In the genomic region with DNA sequence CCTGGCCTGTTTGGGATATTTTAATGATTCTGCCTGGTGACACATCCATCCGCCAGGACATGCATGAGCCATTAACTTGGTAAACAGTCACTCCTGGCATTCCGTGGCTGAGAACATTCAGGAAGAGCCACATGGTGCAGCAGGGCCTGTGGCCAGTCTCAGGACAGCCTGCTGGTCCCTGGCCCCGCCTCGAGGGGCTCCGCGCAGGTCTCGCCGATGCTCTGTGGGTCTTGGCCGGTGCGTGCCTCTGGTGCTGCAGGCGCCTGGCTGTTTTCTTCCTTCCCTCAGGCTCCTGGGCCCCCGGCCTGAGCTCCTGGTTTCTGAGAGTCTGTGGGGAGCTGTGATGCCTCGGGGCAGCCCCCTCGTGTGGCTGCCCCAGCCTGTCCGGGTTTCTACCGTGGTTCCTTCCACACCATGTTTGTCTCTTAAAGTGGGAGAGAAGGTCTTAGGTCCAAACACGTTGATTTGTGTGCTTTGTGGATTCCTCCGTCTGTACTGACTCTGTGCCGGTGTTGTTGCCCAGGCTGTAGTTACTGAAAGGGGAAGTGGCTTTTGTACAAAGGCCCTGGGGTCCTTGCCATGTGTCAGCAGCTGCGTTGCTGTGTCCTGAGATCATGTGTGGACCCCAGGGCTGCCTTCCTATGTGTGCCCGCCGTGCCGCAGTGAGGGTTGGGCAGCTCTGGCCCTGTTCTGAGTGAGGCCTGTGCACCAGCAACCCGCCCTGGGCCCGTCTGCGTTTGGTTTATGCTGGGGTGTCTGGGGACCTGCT, we compare ENCODE assay signal across 9 cellular contexts. TPM values are rescaled to one million over a fixed set of nuclear protein-coding genes. Genes with fewer than 3 reads are reported as not detected.
DNase-seq lines count a peak whose midpoint lies in the region; ATAC-seq and TF ChIP-seq lines count a peak whose summit lies in the region.
"Had no signal": no experiment of that assay in that cellular context is flagged by ENCODE, and none has a peak within 500 bp of the region (broad histone marks: within the 10 kb centered on the region; RNA-seq: fewer than 3 reads in every experiment).

No MANE protein-coding gene starts in this region.

- peaks cover 20% of the 10 kb centered on the region for H3K36me3 ChIP-seq in CD8-positive, alpha-beta T cell (ENCODE audit: insufficient read depth, low read length)

- peak overlapping the region; percentile 94 for H3K4me3 ChIP-seq in CD8-positive, alpha-beta T cell (ENCODE audit: low read depth, low read length)
- peak overlapping the region; percentile 75 for H3K4me3 ChIP-seq in Jurkat, Clone E6-1 (ENCODE audit: low read length)
- peak overlapping the region; percentile 12 for H3K4me3 ChIP-seq in mononuclear cell (ENCODE audit: low read length)
- H3K4me3 ChIP-seq: psoas muscle had no signal

- no peak for TF ChIP-seq CTCF in CD8-positive, alpha-beta T cell (IDR thresholded peaks at IDR 0.05)

- peaks cover 42% of the 10 kb centered on the region for H3K4me1 Mint-ChIP-seq in CD8-positive, alpha-beta T cell (ENCODE audit: low read depth)
- peaks cover 39% of the 10 kb centered on the region for H3K4me1 Mint-ChIP-seq in activated naive CD8-positive, alpha-beta T cell treated with anti-CD3 and anti-CD28 coated beads for 36 hours

- peak overlapping the region; percentile 95 for H3K27ac Mint-ChIP-seq in CD8-positive, alpha-beta T cell
- peak overlapping the region; percentile 98 for H3K27ac Mint-ChIP-seq in activated naive CD8-positive, alpha-beta T cell treated with anti-CD3 and anti-CD28 coated beads for 36 hours

- H3K27ac ChIP-seq in CD8-positive, alpha-beta T cell (ENCODE audit: low read depth, low read length) = peak overlapping the region; percentile 99
- H3K27ac ChIP-seq: psoas muscle had no signal

- ATAC-seq in CD8-positive, alpha-beta T cell = no peak
- no peak for ATAC-seq in HG03135 (IDR thresholded peaks at IDR 0.05; ENCODE audit: unreplicated experiment)
- no peak for ATAC-seq in HG03108 (IDR thresholded peaks at IDR 0.05; ENCODE audit: unreplicated experiment)
- no peak for ATAC-seq in HG03460 (IDR thresholded peaks at IDR 0.05; ENCODE audit: unreplicated experiment)
- ATAC-seq: psoas muscle had no signal

- peaks cover 17% of the 10 kb centered on the region for H3K36me3 Mint-ChIP-seq in CD8-positive, alpha-beta T cell
- H3K36me3 Mint-ChIP-seq in activated naive CD8-positive, alpha-beta T cell treated with anti-CD3 and anti-CD28 coated beads for 36 hours = peaks cover 18% of the 10 kb centered on the region

- no peak for DNase-seq in CD8-positive, alpha-beta T cell
- DNase-seq in Jurkat, Clone E6-1 (ENCODE audit: low read depth, low spot score) = no peak
- no peak for DNase-seq in activated naive CD8-positive, alpha-beta T cell treated with anti-CD3 and anti-CD28 coated beads for 36 hours
- DNase-seq in 8988T = no peak

- H3K4me1 ChIP-seq in CD8-positive, alpha-beta T cell (ENCODE audit: insufficient read depth, low read length) = peaks cover 53% of the 10 kb centered on the region
- peaks cover 78% of the 10 kb centered on the region for H3K4me1 ChIP-seq in mononuclear cell (ENCODE audit: insufficient read depth, low read length)

- H3K27me3 ChIP-seq in CD8-positive, alpha-beta T cell (ENCODE audit: insufficient read depth, low read length) = no peaks in the 10 kb centered on the region
- H3K27me3 ChIP-seq in mononuclear cell (ENCODE audit: insufficient read depth, low read length) = no peaks in the 10 kb centered on the region

- POLR2A ChIA-PET in CD8-positive, alpha-beta T cell (lab: Charles Lee) = interaction anchor here (0.7 to 2.4 kb wide), 10 partner anchors 10 to 429 kb away, joined by 3 to 10 read pairs (median 3); a partner anchor contains a TSS

- H3K9me3 ChIP-seq in CD8-positive, alpha-beta T cell (ENCODE audit: low read length) = no peaks in the 10 kb centered on the region
- no peaks in the 10 kb centered on the region for H3K9me3 ChIP-seq in mononuclear cell (ENCODE audit: low read depth, low read length)
- H3K9me3 ChIP-seq: psoas muscle had no signal

- H3K4me3 Mint-ChIP-seq in CD8-positive, alpha-beta T cell = peak overlapping the region; percentile 80
- peak overlapping the region; percentile 88 for H3K4me3 Mint-ChIP-seq in activated naive CD8-positive, alpha-beta T cell treated with anti-CD3 and anti-CD28 coated beads for 36 hours

- intact Hi-C loops in CD8-positive, alpha-beta T cell (cut with DNase I, micrococcal nuclease) = loop anchor here in 1 of 2 experiments (5.0 kb wide), 1 partner anchor 335 kb away; a partner anchor contains a TSS

- H3K9me3 Mint-ChIP-seq in CD8-positive, alpha-beta T cell = no peaks in the 10 kb centered on the region
- no peaks in the 10 kb centered on the region for H3K9me3 Mint-ChIP-seq in activated naive CD8-positive, alpha-beta T cell treated with anti-CD3 and anti-CD28 coated beads for 36 hours

- no peaks in the 10 kb centered on the region for H3K27me3 Mint-ChIP-seq in CD8-positive, alpha-beta T cell (ENCODE audit: low read depth)
- no peaks in the 10 kb centered on the region for H3K27me3 Mint-ChIP-seq in activated naive CD8-positive, alpha-beta T cell treated with anti-CD3 and anti-CD28 coated beads for 36 hours

- CTCF ChIA-PET in CD8-positive, alpha-beta T cell (lab: Charles Lee) = interaction anchor here (0.6 to 2.3 kb wide), 4 partner anchors 9 to 236 kb away, joined by 3 to 7 read pairs (median 3); no protein-coding TSS in a partner anchor

RNA-seq across cellular contexts. Expression of a gene that starts 6.5 kb away (rescaled TPM):
- 100 to 1,000 TPM; 178 to 187 TPM for total RNA-seq in CD8-positive, alpha-beta T cell
- polyA plus RNA-seq in Jurkat, Clone E6-1 (2012; ENCODE audit: insufficient read depth, insufficient read length) = 91.9 TPM
- total RNA-seq in activated naive CD8-positive, alpha-beta T cell treated with anti-CD3 and anti-CD28 coated beads for 36 hours = 10 to 100 TPM; 77.8 to 79.4 TPM
- total RNA-seq in mononuclear cell = 44.0 TPM

RNA-seq across cellular contexts. Expression of a gene that starts 8.6 kb away (rescaled TPM):
- total RNA-seq in CD8-positive, alpha-beta T cell = 10 to 100 TPM; 32.7 to 34.6 TPM
- 26.0 TPM for polyA plus RNA-seq in Jurkat, Clone E6-1 (2012; ENCODE audit: insufficient read depth, insufficient read length)
- 10 to 100 TPM; 20.0 to 20.9 TPM for total RNA-seq in activated naive CD8-positive, alpha-beta T cell treated with anti-CD3 and anti-CD28 coated beads for 36 hours
- 11.8 TPM for total RNA-seq in mononuclear cell

RNA-seq across cellular contexts. Expression of a gene that starts 21.7 kb away (rescaled TPM):
- under 1 TPM in 1 of 2 experiments, not detected in 1; 0.16 TPM for total RNA-seq in CD8-positive, alpha-beta T cell
- 1.0 TPM for polyA plus RNA-seq in Jurkat, Clone E6-1 (2012; ENCODE audit: insufficient read depth, insufficient read length)
- 1 to 10 TPM in 1 of 2 experiments, under 1 TPM in 1; 0.66 to 1.0 TPM for total RNA-seq in activated naive CD8-positive, alpha-beta T cell treated with anti-CD3 and anti-CD28 coated beads for 36 hours
- total RNA-seq in mononuclear cell = 0.94 TPM

RNA-seq across cellular contexts. Expression of a gene that starts 52.6 kb away (rescaled TPM):
- total RNA-seq in CD8-positive, alpha-beta T cell = 100 to 1,000 TPM; 121 to 122 TPM
- 44.0 TPM for polyA plus RNA-seq in Jurkat, Clone E6-1 (2012; ENCODE audit: insufficient read depth, insufficient read length)
- 10 to 100 TPM; 38.7 to 41.7 TPM for total RNA-seq in activated naive CD8-positive, alpha-beta T cell treated with anti-CD3 and anti-CD28 coated beads for 36 hours
- total RNA-seq in mononuclear cell = 45.1 TPM

RNA-seq across cellular contexts. Expression of a gene that starts 58.8 kb away (rescaled TPM):
- 10 to 100 TPM; 81.8 to 82.6 TPM for total RNA-seq in CD8-positive, alpha-beta T cell
- polyA plus RNA-seq in Jurkat, Clone E6-1 (2012; ENCODE audit: insufficient read depth, insufficient read length) = 54.8 TPM
- total RNA-seq in activated naive CD8-positive, alpha-beta T cell treated with anti-CD3 and anti-CD28 coated beads for 36 hours = 10 to 100 TPM; 37.3 to 42.3 TPM
- total RNA-seq in mononuclear cell = 36.4 TPM

Comparison
In these comparisons a context has a peak if more than half of its experiments do, and no peak if none do; other contexts are left out.
1. H3K4me3 ChIP-seq: peak in every context shown above with its lines; median percentile 94 in CD8-positive, alpha-beta T cell; 75 in Jurkat, Clone E6-1; 12 in mononuclear cell.